ENCODE assay signal across 14 cellular contexts in genomic region chr18:32956591-32957310, GRCh38.
DNase-seq lines count a peak whose midpoint lies in the region; ATAC-seq and TF ChIP-seq lines count a peak whose summit lies in the region.
"Had no signal": no experiment of that assay in that cellular context is flagged by ENCODE, and none has a peak within 500 bp of the region (broad histone marks: within the 10 kb centered on the region; RNA-seq: fewer than 3 reads in every experiment).

No MANE protein-coding gene starts in this region.

- no peaks in the 10 kb centered on the region for H3K4me1 ChIP-seq in suprapubic skin
- H3K4me1 ChIP-seq: body of pancreas, lower lobe of right lung, transverse colon had no signal

- 41% methylated on average over 3 of the region's 3 CpGs for WGBS in suprapubic skin

- H3K4me3 Mint-ChIP-seq in progenitor cell of endocrine pancreas (ENCODE audit: low read depth) = no peak overlapping the region

- peaks cover 21% of the 10 kb centered on the region for H3K27me3 Mint-ChIP-seq in progenitor cell of endocrine pancreas

- TF ChIP-seq CTCF in fibroblast of pulmonary artery (IDR thresholded peaks at IDR 0.05; ENCODE audit: low read length, missing control alignments) (peak; percentile 59), progenitor cell of endocrine pancreas (IDR thresholded peaks at IDR 0.05; ENCODE audit: unreplicated experiment) (peak; percentile 41), suprapubic skin (IDR thresholded peaks at IDR 0.05) (no peak)

- no peak overlapping the region for H3K27ac Mint-ChIP-seq in progenitor cell of endocrine pancreas

- peak; percentile 11 for DNase-seq in H4 (ENCODE audit: low spot score)
- DNase-seq in fibroblast of pulmonary artery (ENCODE audit: low read depth) = peak; percentile 70
- no peak for DNase-seq in progenitor cell of endocrine pancreas (ENCODE audit: low spot score, unreplicated experiment)
- no peak for DNase-seq in stimulated activated CD4-positive, alpha-beta T cell treated with anti-CD3 and anti-CD28 coated beads, Interleukin-4, amount 100 ng/mL, for 24 hours
- DNase-seq in suprapubic skin (ENCODE audit: low spot score in 2 of 2) = no peak
- DNase-seq in ureter (ENCODE audit: low spot score) = no peak
- no peak for DNase-seq in NK-92 (lab: John Stamatoyannopoulos, UW; ENCODE audit: unreplicated experiment)
- DNase-seq: activated T-cell treated with anti-CD3 and anti-CD28 coated beads, Interleukin-2, amount 50 U/mL, for 1 hour; esophagus squamous epithelium; lower lobe of right lung; NCI-H1436 treated with DMSO at 0.1 percent for 48 hours; transverse colon had no signal

- no peak overlapping the region for H3K4me3 ChIP-seq in fibroblast of pulmonary artery (replicated peaks; ENCODE audit: low read depth, low read length)
- H3K4me3 ChIP-seq in suprapubic skin = no peak overlapping the region
- H3K4me3 ChIP-seq: body of pancreas, esophagus squamous epithelium, lower lobe of right lung, transverse colon had no signal

- TF ChIP-seq POLR2A in suprapubic skin (IDR thresholded peaks at IDR 0.05) = no peak

- no peaks in the 10 kb centered on the region for H3K27me3 ChIP-seq in suprapubic skin
- H3K27me3 ChIP-seq: body of pancreas, esophagus squamous epithelium, transverse colon had no signal

- no peak for TF ChIP-seq EP300 in suprapubic skin (IDR thresholded peaks at IDR 0.05)

- no peaks in the 10 kb centered on the region for H3K9me3 ChIP-seq in suprapubic skin
- H3K9me3 ChIP-seq: body of pancreas, esophagus squamous epithelium, lower lobe of right lung, transverse colon had no signal

- 0 out of 3 replicates have a peak, but pooled peaks have one; percentile 32 for ATAC-seq in SK-N-SH treated with all-trans-retinoic acid at 6 μM for 48 hours
- ATAC-seq: body of pancreas, lower lobe of right lung had no signal

- no peaks in the 10 kb centered on the region for H3K36me3 ChIP-seq in suprapubic skin
- H3K36me3 ChIP-seq: esophagus squamous epithelium, lower lobe of right lung, transverse colon had no signal

- peaks cover 6% of the 10 kb centered on the region for H3K9me3 Mint-ChIP-seq in progenitor cell of endocrine pancreas (ENCODE audit: low read depth)

- no peak overlapping the region for H3K27ac ChIP-seq in suprapubic skin
- H3K27ac ChIP-seq: body of pancreas, esophagus squamous epithelium, lower lobe of right lung, transverse colon had no signal

- no peaks in the 10 kb centered on the region for H3K4me1 Mint-ChIP-seq in progenitor cell of endocrine pancreas (ENCODE audit: low read depth)

- peaks cover 3% of the 10 kb centered on the region for H3K36me3 Mint-ChIP-seq in progenitor cell of endocrine pancreas (ENCODE audit: insufficient read depth)

TF ChIP-seq in SK-N-SH treated with all-trans-retinoic acid at 6 μM for 48 hours, 23 proteins besides CTCF, POLR2A, EP300 and RAD21:
- TF ChIP-seq ESRRG (CRISPR knock-in tag; IDR thresholded peaks at IDR 0.05) (no peak), BACH2 (CRISPR knock-in tag; IDR thresholded peaks at IDR 0.05; ENCODE audit: borderline replicate concordance) (no peak), ZFP3 (CRISPR knock-in tag; IDR thresholded peaks at IDR 0.05) (no peak), ISL1 (CRISPR knock-in tag; IDR thresholded peaks at IDR 0.05) (no peak), CREB5 (CRISPR knock-in tag; IDR thresholded peaks at IDR 0.05; ENCODE audit: low read depth) (no peak), PPARA (CRISPR knock-in tag; IDR thresholded peaks at IDR 0.05; ENCODE audit: borderline replicate concordance) (no peak), ZC3H10 (CRISPR knock-in tag; IDR thresholded peaks at IDR 0.05) (no peak), TCF4 (CRISPR knock-in tag; IDR thresholded peaks at IDR 0.05; ENCODE audit: borderline replicate concordance) (no peak), SNAI2 (CRISPR knock-in tag; IDR thresholded peaks at IDR 0.05) (no peak), ZNF565 (CRISPR knock-in tag; conservative IDR thresholded peaks at IDR 0.05; ENCODE audit: low read depth) (no peak), ZNF70 (CRISPR knock-in tag; IDR thresholded peaks at IDR 0.05) (no peak), TSHZ2 (CRISPR knock-in tag; IDR thresholded peaks at IDR 0.05) (no peak), OSR1 (CRISPR knock-in tag; IDR thresholded peaks at IDR 0.05) (no peak), ZNF8 (CRISPR knock-in tag; IDR thresholded peaks at IDR 0.05) (no peak), GLIS3 (CRISPR knock-in tag; IDR thresholded peaks at IDR 0.05) (no peak)
- TF ChIP-seq, protein P1, sequence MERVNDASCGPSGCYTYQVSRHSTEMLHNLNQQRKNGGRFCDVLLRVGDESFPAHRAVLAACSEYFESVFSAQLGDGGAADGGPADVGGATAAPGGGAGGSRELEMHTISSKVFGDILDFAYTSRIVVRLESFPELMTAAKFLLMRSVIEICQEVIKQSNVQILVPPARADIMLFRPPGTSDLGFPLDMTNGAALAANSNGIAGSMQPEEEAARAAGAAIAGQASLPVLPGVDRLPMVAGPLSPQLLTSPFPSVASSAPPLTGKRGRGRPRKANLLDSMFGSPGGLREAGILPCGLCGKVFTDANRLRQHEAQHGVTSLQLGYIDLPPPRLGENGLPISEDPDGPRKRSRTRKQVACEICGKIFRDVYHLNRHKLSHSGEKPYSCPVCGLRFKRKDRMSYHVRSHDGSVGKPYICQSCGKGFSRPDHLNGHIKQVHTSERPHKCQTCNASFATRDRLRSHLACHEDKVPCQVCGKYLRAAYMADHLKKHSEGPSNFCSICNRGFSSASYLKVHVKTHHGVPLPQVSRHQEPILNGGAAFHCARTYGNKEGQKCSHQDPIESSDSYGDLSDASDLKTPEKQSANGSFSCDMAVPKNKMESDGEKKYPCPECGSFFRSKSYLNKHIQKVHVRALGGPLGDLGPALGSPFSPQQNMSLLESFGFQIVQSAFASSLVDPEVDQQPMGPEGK (CRISPR knock-in tag; IDR thresholded peaks at IDR 0.05; ENCODE audit: borderline replicate concordance) = no peak
- TF ChIP-seq, protein P2, sequence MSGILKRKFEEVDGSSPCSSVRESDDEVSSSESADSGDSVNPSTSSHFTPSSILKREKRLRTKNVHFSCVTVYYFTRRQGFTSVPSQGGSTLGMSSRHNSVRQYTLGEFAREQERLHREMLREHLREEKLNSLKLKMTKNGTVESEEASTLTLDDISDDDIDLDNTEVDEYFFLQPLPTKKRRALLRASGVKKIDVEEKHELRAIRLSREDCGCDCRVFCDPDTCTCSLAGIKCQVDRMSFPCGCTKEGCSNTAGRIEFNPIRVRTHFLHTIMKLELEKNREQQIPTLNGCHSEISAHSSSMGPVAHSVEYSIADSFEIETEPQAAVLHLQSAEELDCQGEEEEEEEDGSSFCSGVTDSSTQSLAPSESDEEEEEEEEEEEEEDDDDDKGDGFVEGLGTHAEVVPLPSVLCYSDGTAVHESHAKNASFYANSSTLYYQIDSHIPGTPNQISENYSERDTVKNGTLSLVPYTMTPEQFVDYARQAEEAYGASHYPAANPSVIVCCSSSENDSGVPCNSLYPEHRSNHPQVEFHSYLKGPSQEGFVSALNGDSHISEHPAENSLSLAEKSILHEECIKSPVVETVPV (CRISPR knock-in tag; IDR thresholded peaks at IDR 0.05) = no peak
- TF ChIP-seq, protein P3, sequence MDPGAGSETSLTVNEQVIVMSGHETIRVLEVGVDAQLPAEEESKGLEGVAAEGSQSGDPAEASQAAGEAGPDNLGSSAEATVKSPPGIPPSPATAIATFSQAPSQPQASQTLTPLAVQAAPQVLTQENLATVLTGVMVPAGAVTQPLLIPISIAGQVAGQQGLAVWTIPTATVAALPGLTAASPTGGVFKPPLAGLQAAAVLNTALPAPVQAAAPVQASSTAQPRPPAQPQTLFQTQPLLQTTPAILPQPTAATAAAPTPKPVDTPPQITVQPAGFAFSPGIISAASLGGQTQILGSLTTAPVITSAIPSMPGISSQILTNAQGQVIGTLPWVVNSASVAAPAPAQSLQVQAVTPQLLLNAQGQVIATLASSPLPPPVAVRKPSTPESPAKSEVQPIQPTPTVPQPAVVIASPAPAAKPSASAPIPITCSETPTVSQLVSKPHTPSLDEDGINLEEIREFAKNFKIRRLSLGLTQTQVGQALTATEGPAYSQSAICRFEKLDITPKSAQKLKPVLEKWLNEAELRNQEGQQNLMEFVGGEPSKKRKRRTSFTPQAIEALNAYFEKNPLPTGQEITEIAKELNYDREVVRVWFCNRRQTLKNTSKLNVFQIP (CRISPR knock-in tag; IDR thresholded peaks at IDR 0.05; ENCODE audit: borderline replicate concordance, low read depth) = no peak

Comparison
In these comparisons a context has a peak if more than half of its experiments do, and no peak if none do; other contexts are left out.
1. DNase-seq: peak in H4 (single experiment) and fibroblast of pulmonary artery (single experiment); none in progenitor cell of endocrine pancreas (single experiment), stimulated activated CD4-positive, alpha-beta T cell treated with anti-CD3 and anti-CD28 coated beads, Interleukin-4, amount 100 ng/mL, for 24 hours (single experiment), suprapubic skin (0 of 2), ureter (single experiment) and NK-92 (single experiment).
2. CTCF ChIP-seq: peak in fibroblast of pulmonary artery (single experiment) and progenitor cell of endocrine pancreas (single experiment); none in suprapubic skin (0 of 2).